Comparison of ENCODE assay signal across 8 cellular contexts in the genomic region with DNA sequence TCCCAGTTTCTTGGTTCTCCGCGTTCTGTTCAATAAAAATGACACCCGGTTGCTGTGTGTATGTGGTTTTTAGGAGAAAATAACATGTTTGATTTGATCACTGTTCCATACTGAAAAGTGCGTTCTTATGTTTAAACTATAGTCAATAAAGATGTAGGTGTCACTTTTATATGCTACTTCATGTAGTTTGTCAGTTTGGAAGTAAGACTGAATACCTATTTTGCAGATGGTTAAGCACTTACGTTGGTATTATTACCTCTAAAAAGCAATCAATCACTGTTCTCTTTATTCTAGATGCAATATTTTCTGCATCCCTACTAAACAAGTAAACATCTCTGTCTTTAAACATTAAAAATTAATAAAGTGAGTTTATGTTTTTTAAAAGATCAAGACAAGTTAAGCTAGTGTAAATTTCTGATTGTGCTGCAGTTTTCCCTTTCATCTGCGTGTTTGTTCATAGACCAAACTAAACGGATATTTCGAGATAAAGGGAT. TPM values are rescaled to one million over a fixed set of nuclear protein-coding genes. Genes with fewer than 3 reads are reported as not detected.
DNase-seq lines count a peak whose midpoint lies in the region; ATAC-seq and TF ChIP-seq lines count a peak whose summit lies in the region.

No MANE protein-coding gene starts in this region.

- H3K9me3 Mint-ChIP-seq in T-helper 2 cell treated with Interferon-gamma antibody and Interleukin-4, amounts not matched to agents 5 μg/mL and 100 μg/mL, for 36 hours, result no peaks in the 10 kb centered on the region
- H3K9me3 Mint-ChIP-seq in WTC11, result no peaks in the 10 kb centered on the region
- no peaks in the 10 kb centered on the region for H3K9me3 Mint-ChIP-seq in stimulated activated naive CD8-positive, alpha-beta T cell treated with anti-CD3 and anti-CD28 coated beads, Interleukin-15, amount 100 ng/mL, for 72 hours

- H3K4me1 Mint-ChIP-seq in T-helper 2 cell treated with Interferon-gamma antibody and Interleukin-4, amounts not matched to agents 5 μg/mL and 100 μg/mL, for 36 hours (ENCODE audit: low read depth), result peaks cover 45% of the 10 kb centered on the region
- H3K4me1 Mint-ChIP-seq in WTC11, result peaks cover 57% of the 10 kb centered on the region
- peaks cover 41% of the 10 kb centered on the region for H3K4me1 Mint-ChIP-seq in stimulated activated naive CD8-positive, alpha-beta T cell treated with anti-CD3 and anti-CD28 coated beads, Interleukin-15, amount 100 ng/mL, for 72 hours

- peaks cover 29% of the 10 kb centered on the region for H3K36me3 Mint-ChIP-seq in T-helper 2 cell treated with Interferon-gamma antibody and Interleukin-4, amounts not matched to agents 5 μg/mL and 100 μg/mL, for 36 hours (ENCODE audit: low read depth)
- no peaks in the 10 kb centered on the region for H3K36me3 Mint-ChIP-seq in WTC11

- CTCF ChIA-PET in WTC11 (lab: Charles Lee), result interaction anchor here (1.3 kb wide), 1 partner anchor 76 kb away, joined by 3 read pairs; no protein-coding TSS in a partner anchor

- no peak for ATAC-seq in WTC11
- ATAC-seq in stimulated activated naive CD8-positive, alpha-beta T cell treated with anti-CD3 and anti-CD28 coated beads, Interleukin-15, amount 100 ng/mL, for 72 hours, result no peak
- ATAC-seq in HG03432 (IDR thresholded peaks at IDR 0.05; ENCODE audit: unreplicated experiment), result no peak

- H3K27ac Mint-ChIP-seq in T-helper 2 cell treated with Interferon-gamma antibody and Interleukin-4, amounts not matched to agents 5 μg/mL and 100 μg/mL, for 36 hours, result peak overlapping the region; percentile 99
- peak overlapping the region; percentile 100 for H3K27ac Mint-ChIP-seq in WTC11
- H3K27ac Mint-ChIP-seq in stimulated activated naive CD8-positive, alpha-beta T cell treated with anti-CD3 and anti-CD28 coated beads, Interleukin-15, amount 100 ng/mL, for 72 hours, result peak overlapping the region; percentile 99

- no peak for TF ChIP-seq CTCF in WTC11 (IDR thresholded peaks at IDR 0.05)

- H3K4me3 ChIP-seq in iPS-11a (ENCODE audit: low read depth, low read length), result peak overlapping the region; percentile 93

- peak overlapping the region; percentile 95 for H3K4me3 Mint-ChIP-seq in T-helper 2 cell treated with Interferon-gamma antibody and Interleukin-4, amounts not matched to agents 5 μg/mL and 100 μg/mL, for 36 hours
- H3K4me3 Mint-ChIP-seq in WTC11, result peak overlapping the region; percentile 95
- H3K4me3 Mint-ChIP-seq in stimulated activated naive CD8-positive, alpha-beta T cell treated with anti-CD3 and anti-CD28 coated beads, Interleukin-15, amount 100 ng/mL, for 72 hours, result peak overlapping the region; percentile 95 to 98

- POLR2A ChIA-PET in WTC11 (lab: Charles Lee), result no interaction called here

- no peaks in the 10 kb centered on the region for H3K27me3 Mint-ChIP-seq in T-helper 2 cell treated with Interferon-gamma antibody and Interleukin-4, amounts not matched to agents 5 μg/mL and 100 μg/mL, for 36 hours (ENCODE audit: low read depth)
- no peaks in the 10 kb centered on the region for H3K27me3 Mint-ChIP-seq in WTC11 (ENCODE audit: low read depth)
- no peaks in the 10 kb centered on the region for H3K27me3 Mint-ChIP-seq in stimulated activated naive CD8-positive, alpha-beta T cell treated with anti-CD3 and anti-CD28 coated beads, Interleukin-15, amount 100 ng/mL, for 72 hours

- no peak for DNase-seq in T-helper 2 cell treated with Interferon-gamma antibody and Interleukin-4, amounts not matched to agents 5 μg/mL and 100 μg/mL, for 36 hours (ENCODE audit: low spot score)
- DNase-seq in T-helper 2 cell (no peak), WTC11 (ENCODE audit: low spot score) (no peak), GM19240 (ENCODE audit: insufficient read length, low spot score) (no peak), superior temporal gyrus (ENCODE audit: extremely low spot score) (no peak)
- no peak for DNase-seq in stimulated activated naive CD8-positive, alpha-beta T cell treated with anti-CD3 and anti-CD28 coated beads, Interleukin-15, amount 100 ng/mL, for 72 hours

TF ChIP-seq in WTC11, 78 proteins besides CTCF, POLR2A, EP300 and RAD21:
- no peak for TF ChIP-seq CBFB (CRISPR knock-in tag; IDR thresholded peaks at IDR 0.05; ENCODE audit: low read depth)
- TF ChIP-seq ZNF317 (CRISPR knock-in tag; IDR thresholded peaks at IDR 0.05; ENCODE audit: borderline replicate concordance, low read depth), result no peak
- TF ChIP-seq ZNF396 (CRISPR knock-in tag; IDR thresholded peaks at IDR 0.05; ENCODE audit: borderline replicate concordance), result no peak
- TF ChIP-seq, protein P1, sequence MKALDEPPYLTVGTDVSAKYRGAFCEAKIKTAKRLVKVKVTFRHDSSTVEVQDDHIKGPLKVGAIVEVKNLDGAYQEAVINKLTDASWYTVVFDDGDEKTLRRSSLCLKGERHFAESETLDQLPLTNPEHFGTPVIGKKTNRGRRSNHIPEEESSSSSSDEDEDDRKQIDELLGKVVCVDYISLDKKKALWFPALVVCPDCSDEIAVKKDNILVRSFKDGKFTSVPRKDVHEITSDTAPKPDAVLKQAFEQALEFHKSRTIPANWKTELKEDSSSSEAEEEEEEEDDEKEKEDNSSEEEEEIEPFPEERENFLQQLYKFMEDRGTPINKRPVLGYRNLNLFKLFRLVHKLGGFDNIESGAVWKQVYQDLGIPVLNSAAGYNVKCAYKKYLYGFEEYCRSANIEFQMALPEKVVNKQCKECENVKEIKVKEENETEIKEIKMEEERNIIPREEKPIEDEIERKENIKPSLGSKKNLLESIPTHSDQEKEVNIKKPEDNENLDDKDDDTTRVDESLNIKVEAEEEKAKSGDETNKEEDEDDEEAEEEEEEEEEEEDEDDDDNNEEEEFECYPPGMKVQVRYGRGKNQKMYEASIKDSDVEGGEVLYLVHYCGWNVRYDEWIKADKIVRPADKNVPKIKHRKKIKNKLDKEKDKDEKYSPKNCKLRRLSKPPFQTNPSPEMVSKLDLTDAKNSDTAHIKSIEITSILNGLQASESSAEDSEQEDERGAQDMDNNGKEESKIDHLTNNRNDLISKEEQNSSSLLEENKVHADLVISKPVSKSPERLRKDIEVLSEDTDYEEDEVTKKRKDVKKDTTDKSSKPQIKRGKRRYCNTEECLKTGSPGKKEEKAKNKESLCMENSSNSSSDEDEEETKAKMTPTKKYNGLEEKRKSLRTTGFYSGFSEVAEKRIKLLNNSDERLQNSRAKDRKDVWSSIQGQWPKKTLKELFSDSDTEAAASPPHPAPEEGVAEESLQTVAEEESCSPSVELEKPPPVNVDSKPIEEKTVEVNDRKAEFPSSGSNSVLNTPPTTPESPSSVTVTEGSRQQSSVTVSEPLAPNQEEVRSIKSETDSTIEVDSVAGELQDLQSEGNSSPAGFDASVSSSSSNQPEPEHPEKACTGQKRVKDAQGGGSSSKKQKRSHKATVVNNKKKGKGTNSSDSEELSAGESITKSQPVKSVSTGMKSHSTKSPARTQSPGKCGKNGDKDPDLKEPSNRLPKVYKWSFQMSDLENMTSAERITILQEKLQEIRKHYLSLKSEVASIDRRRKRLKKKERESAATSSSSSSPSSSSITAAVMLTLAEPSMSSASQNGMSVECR (CRISPR knock-in tag; IDR thresholded peaks at IDR 0.05; ENCODE audit: borderline replicate concordance), result no peak
- TF ChIP-seq CREM (CRISPR knock-in tag; IDR thresholded peaks at IDR 0.05), result no peak
- TF ChIP-seq RORB (CRISPR knock-in tag; IDR thresholded peaks at IDR 0.05), result no peak
- no peak for TF ChIP-seq OVOL2 (CRISPR knock-in tag; IDR thresholded peaks at IDR 0.05; ENCODE audit: borderline replicate concordance)
- TF ChIP-seq, protein P2, sequence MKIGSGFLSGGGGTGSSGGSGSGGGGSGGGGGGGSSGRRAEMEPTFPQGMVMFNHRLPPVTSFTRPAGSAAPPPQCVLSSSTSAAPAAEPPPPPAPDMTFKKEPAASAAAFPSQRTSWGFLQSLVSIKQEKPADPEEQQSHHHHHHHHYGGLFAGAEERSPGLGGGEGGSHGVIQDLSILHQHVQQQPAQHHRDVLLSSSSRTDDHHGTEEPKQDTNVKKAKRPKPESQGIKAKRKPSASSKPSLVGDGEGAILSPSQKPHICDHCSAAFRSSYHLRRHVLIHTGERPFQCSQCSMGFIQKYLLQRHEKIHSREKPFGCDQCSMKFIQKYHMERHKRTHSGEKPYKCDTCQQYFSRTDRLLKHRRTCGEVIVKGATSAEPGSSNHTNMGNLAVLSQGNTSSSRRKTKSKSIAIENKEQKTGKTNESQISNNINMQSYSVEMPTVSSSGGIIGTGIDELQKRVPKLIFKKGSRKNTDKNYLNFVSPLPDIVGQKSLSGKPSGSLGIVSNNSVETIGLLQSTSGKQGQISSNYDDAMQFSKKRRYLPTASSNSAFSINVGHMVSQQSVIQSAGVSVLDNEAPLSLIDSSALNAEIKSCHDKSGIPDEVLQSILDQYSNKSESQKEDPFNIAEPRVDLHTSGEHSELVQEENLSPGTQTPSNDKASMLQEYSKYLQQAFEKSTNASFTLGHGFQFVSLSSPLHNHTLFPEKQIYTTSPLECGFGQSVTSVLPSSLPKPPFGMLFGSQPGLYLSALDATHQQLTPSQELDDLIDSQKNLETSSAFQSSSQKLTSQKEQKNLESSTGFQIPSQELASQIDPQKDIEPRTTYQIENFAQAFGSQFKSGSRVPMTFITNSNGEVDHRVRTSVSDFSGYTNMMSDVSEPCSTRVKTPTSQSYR (CRISPR knock-in tag; IDR thresholded peaks at IDR 0.05), result no peak
- no peak for TF ChIP-seq FOXP1 (CRISPR knock-in tag; IDR thresholded peaks at IDR 0.05; ENCODE audit: borderline replicate concordance)

RNA-seq across cellular contexts. Expression of a gene that starts 0.7 kb away (rescaled TPM):
- total RNA-seq in WTC11 (2021), result 46.0 to 55.7 TPM (median 47.5 TPM) in 3 replicates

RNA-seq across cellular contexts. Expression of a gene that starts 19.7 kb away (rescaled TPM):
- 44.0 to 50.5 TPM (median 45.2 TPM) in 3 replicates for total RNA-seq in WTC11 (2021)
